In the genomic region with DNA sequence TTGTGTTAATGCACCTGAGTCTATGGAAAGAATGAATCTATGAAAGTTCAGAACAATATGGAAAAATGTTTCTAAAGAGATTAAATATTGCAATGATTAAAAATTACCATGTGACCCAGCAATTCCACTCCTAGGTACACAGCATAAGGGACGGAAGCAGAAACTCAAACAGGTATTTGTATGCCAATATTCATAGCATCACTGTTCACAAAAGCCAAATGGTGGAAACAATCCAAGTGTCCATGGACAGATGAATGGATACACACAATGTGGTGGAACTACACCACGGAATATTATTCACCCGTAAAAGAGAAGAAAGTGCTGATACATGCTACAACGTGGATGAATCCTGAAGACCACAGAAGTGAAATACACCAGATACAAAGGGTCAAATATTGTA, we compare ENCODE assay signal across 1 cellular context.
TF ChIP-seq lines count a peak whose summit lies in the region.

No MANE protein-coding gene starts in this region.

TF ChIP-seq in IMR-90, 13 proteins besides CTCF, POLR2A, EP300 and RAD21 (continued from another document):
- TF ChIP-seq MXI1 (IDR thresholded peaks at IDR 0.05; ENCODE audit: borderline replicate concordance, low read depth, low read length): no peak
- no peak for TF ChIP-seq USF2 (IDR thresholded peaks at IDR 0.05; ENCODE audit: low read depth, low read length)
- TF ChIP-seq FOS (IDR thresholded peaks at IDR 0.05; ENCODE audit: low read depth, low read length): no peak
